Comparison of ENCODE assay signal across 26 cellular contexts in the genomic region with DNA sequence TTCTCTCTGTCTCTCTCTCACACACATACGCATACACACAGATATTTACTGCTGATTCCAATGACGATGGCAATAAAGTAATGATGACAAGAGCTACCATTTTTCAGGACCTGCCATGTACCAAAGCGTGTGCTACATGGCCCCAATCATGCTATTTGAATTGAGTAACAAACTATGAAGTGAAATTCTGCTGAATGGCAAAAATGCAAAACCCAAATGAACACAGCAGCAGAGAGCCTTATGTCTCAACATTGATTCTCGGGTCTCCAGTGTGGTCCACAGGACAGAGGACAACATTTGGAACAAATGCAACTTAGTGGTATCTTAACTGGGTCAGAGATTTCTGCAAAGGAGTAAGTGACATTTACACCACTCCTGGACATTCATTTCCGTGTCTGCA.
"Had no signal": no experiment of that assay in that cellular context is flagged by ENCODE, and none has a peak within 500 bp of the region (broad histone marks: within the 10 kb centered on the region; RNA-seq: fewer than 3 reads in every experiment).

No MANE protein-coding gene starts in this region.

- H3K4me1 Mint-ChIP-seq: endodermal cell had no signal

- DNase-seq: colonic mucosa; cortex of kidney; effector CD8-positive, alpha-beta T cell; effector memory CD8-positive, alpha-beta T cell; endodermal cell; erythroblast; esophagus squamous epithelium; foreskin fibroblast; foreskin melanocyte; gastrocnemius medialis; glutamatergic neuron; head of caudate nucleus; heart right ventricle; hippocampal formation; left cardiac atrium; left lung; left ventricle myocardium superior; lower lobe of right lung; mesenchymal stem cell; midbrain had no signal

- H3K4me3 ChIP-seq: colonic mucosa, esophagus squamous epithelium, gastrocnemius medialis, heart right ventricle, left lung, lower lobe of right lung had no signal

- H3K4me1 ChIP-seq: colonic mucosa, gastrocnemius medialis, left lung had no signal

- H3K27ac ChIP-seq: colonic mucosa, epithelial cell of prostate, esophagus squamous epithelium, gastrocnemius medialis, heart right ventricle, left lung, lower lobe of right lung had no signal

- H3K27me3 Mint-ChIP-seq: dendritic cell treated with granulocyte-macrophage colony-stimulating factor and Interleukin-4, amounts not matched to agents 40 ng/mL and 50 ng/mL, for 4 days; effector memory CD8-positive, alpha-beta T cell had no signal

- H3K27me3 ChIP-seq: colonic mucosa, esophagus squamous epithelium, gastrocnemius medialis, left lung had no signal

- H3K27ac Mint-ChIP-seq: dendritic cell treated with granulocyte-macrophage colony-stimulating factor and Interleukin-4, amounts not matched to agents 40 ng/mL and 50 ng/mL, for 4 days; effector memory CD8-positive, alpha-beta T cell; endodermal cell had no signal

- H3K9me3 Mint-ChIP-seq: dendritic cell treated with granulocyte-macrophage colony-stimulating factor and Interleukin-4, amounts not matched to agents 40 ng/mL and 50 ng/mL, for 4 days had no signal

- ATAC-seq: effector memory CD8-positive, alpha-beta T cell; esophagus mucosa; gastrocnemius medialis; heart right ventricle; left cardiac atrium; left lung; left ventricle myocardium superior; lower lobe of right lung had no signal

- H3K4me3 Mint-ChIP-seq: dendritic cell treated with granulocyte-macrophage colony-stimulating factor and Interleukin-4, amounts not matched to agents 40 ng/mL and 50 ng/mL, for 4 days; effector memory CD8-positive, alpha-beta T cell; endodermal cell had no signal

- H3K9me3 ChIP-seq: colonic mucosa, esophagus squamous epithelium, gastrocnemius medialis, left lung, lower lobe of right lung had no signal

- H3K36me3 ChIP-seq: colonic mucosa, esophagus squamous epithelium, gastrocnemius medialis, heart right ventricle, left lung, lower lobe of right lung had no signal

- FAIRE-seq: endometrium, islet of Langerhans, keratinocyte had no signal
